1 cellular context compared by ENCODE assay signal in genomic region chr15:22955544-22956085, GRCh38.
TF ChIP-seq lines count a peak whose summit lies in the region.

No MANE protein-coding gene starts in this region.

TF ChIP-seq in HepG2, 621 proteins besides CTCF, POLR2A, EP300 and RAD21:
- TF ChIP-seq JDP2 (CRISPR knock-in tag; IDR thresholded peaks at IDR 0.05; ENCODE audit: borderline replicate concordance) (no peak), TMF1 (CRISPR knock-in tag; IDR thresholded peaks at IDR 0.05; ENCODE audit: low read depth) (no peak), FOXO4 (CRISPR knock-in tag; conservative IDR thresholded peaks at IDR 0.05) (no peak), ZNF143 (CRISPR knock-in tag; IDR thresholded peaks at IDR 0.05) (no peak), ZNF124 (CRISPR knock-in tag; IDR thresholded peaks at IDR 0.05) (no peak), NCOR1 (IDR thresholded peaks at IDR 0.05; ENCODE audit: borderline replicate concordance, low read length) (no peak), ZNF737 (CRISPR knock-in tag; IDR thresholded peaks at IDR 0.05; ENCODE audit: borderline replicate concordance) (no peak)
